In the genomic region with DNA sequence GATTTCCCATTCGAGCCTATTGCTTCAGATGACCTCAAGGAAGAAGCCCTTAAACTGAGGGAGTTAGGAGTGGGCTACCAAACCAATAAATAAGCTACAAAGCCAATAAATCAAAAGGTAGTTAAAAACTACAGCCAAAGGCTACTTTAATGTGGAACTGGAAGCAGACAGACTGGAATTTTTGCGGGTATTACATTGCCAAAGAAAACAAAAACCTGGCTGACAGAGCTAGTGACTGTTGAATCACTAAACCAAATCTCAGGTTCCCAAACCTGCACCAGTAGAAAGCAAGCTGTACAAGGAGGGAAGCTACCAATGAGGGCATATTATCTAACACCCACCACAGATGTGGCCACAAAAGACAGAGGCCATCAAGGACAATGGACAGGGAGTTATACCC, we compare ENCODE assay signal across 30 cellular contexts.
DNase-seq lines count a peak whose midpoint lies in the region; ATAC-seq, FAIRE-seq and TF ChIP-seq lines count a peak whose summit lies in the region.
"Had no signal": no experiment of that assay in that cellular context is flagged by ENCODE, and none has a peak within 500 bp of the region (broad histone marks: within the 10 kb centered on the region; RNA-seq: fewer than 3 reads in every experiment).

No MANE protein-coding gene starts in this region.

- H3K27me3 Mint-ChIP-seq in nephron (ENCODE audit: low read depth) (no peaks in the 10 kb centered on the region), endodermal cell (ENCODE audit: insufficient read depth) (peaks cover 8% of the 10 kb centered on the region)
- H3K27me3 Mint-ChIP-seq in activated naive CD8-positive, alpha-beta T cell treated with anti-CD3 and anti-CD28 coated beads, Interleukin-2, amount 50 U/mL, for 24 hours: no peaks in the 10 kb centered on the region
- H3K27me3 Mint-ChIP-seq: activated CD4-positive, alpha-beta T cell treated with anti-CD3 and anti-CD28 coated beads, Interleukin-2, amount 10 ng/mL, durations not matched to agents 24 days and 14 days; effector memory CD8-positive, alpha-beta T cell had no signal

- peaks cover 13% of the 10 kb centered on the region for H3K4me1 Mint-ChIP-seq in nephron
- H3K4me1 Mint-ChIP-seq in activated naive CD8-positive, alpha-beta T cell treated with anti-CD3 and anti-CD28 coated beads, Interleukin-2, amount 50 U/mL, for 24 hours: no peaks in the 10 kb centered on the region
- peaks cover 3% of the 10 kb centered on the region for H3K4me1 Mint-ChIP-seq in endodermal cell
- H3K4me1 Mint-ChIP-seq: activated CD4-positive, alpha-beta T cell treated with anti-CD3 and anti-CD28 coated beads, Interleukin-2, amount 10 ng/mL, durations not matched to agents 24 days and 14 days; activated naive CD4-positive, alpha-beta T cell treated with anti-CD3 and anti-CD28 coated beads, Interleukin-2, amount 50 U/mL, for 24 hours; WTC11 had no signal

- H3K27ac Mint-ChIP-seq in nephron (peak overlapping the region; percentile 50 to 77 (median 68)), endodermal cell (no peak overlapping the region)
- no peak overlapping the region for H3K27ac Mint-ChIP-seq in activated naive CD8-positive, alpha-beta T cell treated with anti-CD3 and anti-CD28 coated beads, Interleukin-2, amount 50 U/mL, for 24 hours
- H3K27ac Mint-ChIP-seq: activated CD4-positive, alpha-beta T cell treated with anti-CD3 and anti-CD28 coated beads, Interleukin-2, amount 10 ng/mL, durations not matched to agents 24 days and 14 days; activated naive CD4-positive, alpha-beta T cell treated with anti-CD3 and anti-CD28 coated beads, Interleukin-2, amount 50 U/mL, for 24 hours; activated T-helper 2 cell treated with anti-CD3 and anti-CD28 coated beads, Interferon-gamma antibody, Interleukin-2, Interleukin-4, amounts not matched to agents 10 μg/mL and 5 μg/mL and 100 μg/mL, durations not matched to agents 14 hours and 24 hours and 36 hours; effector memory CD8-positive, alpha-beta T cell; WTC11 had no signal

- FAIRE-seq in bronchial epithelial cell (lab: Jason Lieb, UNC): no peak
- FAIRE-seq: small intestine had no signal

- no peak overlapping the region for H3K4me3 Mint-ChIP-seq in nephron
- H3K4me3 Mint-ChIP-seq in activated naive CD8-positive, alpha-beta T cell treated with anti-CD3 and anti-CD28 coated beads, Interleukin-2, amount 50 U/mL, for 24 hours: no peak overlapping the region
- H3K4me3 Mint-ChIP-seq in endodermal cell: no peak overlapping the region
- H3K4me3 Mint-ChIP-seq: activated CD4-positive, alpha-beta T cell treated with anti-CD3 and anti-CD28 coated beads, Interleukin-2, amount 10 ng/mL, durations not matched to agents 24 days and 14 days; activated naive CD4-positive, alpha-beta T cell treated with anti-CD3 and anti-CD28 coated beads, Interleukin-2, amount 50 U/mL, for 24 hours; effector memory CD8-positive, alpha-beta T cell; WTC11 had no signal

- H3K36me3 ChIP-seq in bronchial epithelial cell (ENCODE audit: control insufficient read depth, insufficient read depth, low read length): no peaks in the 10 kb centered on the region
- H3K36me3 ChIP-seq in endodermal cell (ENCODE audit: control insufficient read depth, insufficient read depth, low read length): no peaks in the 10 kb centered on the region
- H3K36me3 ChIP-seq: esophagus squamous epithelium, heart right ventricle had no signal

- H3K27ac ChIP-seq in endodermal cell (ENCODE audit: low read depth, low read length): no peak overlapping the region
- H3K27ac ChIP-seq: esophagus squamous epithelium, heart right ventricle had no signal

- peaks cover 4% of the 10 kb centered on the region for H3K4me1 ChIP-seq in endodermal cell (ENCODE audit: control insufficient read depth, insufficient read depth, low read length)
- H3K4me1 ChIP-seq: esophagus squamous epithelium, heart right ventricle had no signal

- DNase-seq in NCI-H1092 treated with DMSO at 0.1 percent for 48 hours (lab: John Stamatoyannopoulos, UW) (peak; percentile 10), NCI-H1092 (lab: John Stamatoyannopoulos, UW) (no peak), NCI-H2196 (lab: John Stamatoyannopoulos, UW; ENCODE audit: unreplicated experiment) (peak; percentile 53), bronchial epithelial cell (ENCODE audit: low read depth) (peak; percentile 2), GM03348 (ENCODE audit: low spot score) (no peak), endodermal cell (no peak)
- no peak for DNase-seq in activated naive CD8-positive, alpha-beta T cell treated with anti-CD3 and anti-CD28 coated beads, Interleukin-2, amount 50 U/mL, for 24 hours
- DNase-seq: 8988T; activated CD4-positive, alpha-beta T cell treated with anti-CD3 and anti-CD28 coated beads, Interleukin-2, amount 10 ng/mL, durations not matched to agents 24 days and 14 days; activated CD8-positive, alpha-beta memory T cell treated with anti-CD3 and anti-CD28 coated beads for 24 hours; activated T-cell treated with anti-CD3 and anti-CD28 coated beads for 4 hours; amygdala; cortex of kidney; DMS79 treated with DMSO at 0.1 percent for 48 hours; effector memory CD8-positive, alpha-beta T cell; esophagus squamous epithelium; foreskin melanocyte; GF-D8; heart right ventricle; NCI-H2081; NCI-H345; small intestine; stimulated activated naive CD4-positive, alpha-beta T cell treated with Interleukin-2 at 50 U/mL for 16 hours; SW 1271; T1000 had no signal

- H3K9me3 ChIP-seq in endodermal cell (ENCODE audit: control insufficient read depth, low read length): no peaks in the 10 kb centered on the region
- H3K9me3 ChIP-seq: esophagus squamous epithelium, heart right ventricle had no signal

- no peak overlapping the region for H3K9ac ChIP-seq in endodermal cell (ENCODE audit: extremely low read depth, low read length, poor library complexity, severe bottlenecking)

- H3K36me3 Mint-ChIP-seq in nephron (ENCODE audit: low read depth): no peaks in the 10 kb centered on the region
- no peaks in the 10 kb centered on the region for H3K36me3 Mint-ChIP-seq in activated naive CD8-positive, alpha-beta T cell treated with anti-CD3 and anti-CD28 coated beads, Interleukin-2, amount 50 U/mL, for 24 hours (ENCODE audit: low read depth)
- no peaks in the 10 kb centered on the region for H3K36me3 Mint-ChIP-seq in endodermal cell (ENCODE audit: low read depth)
- H3K36me3 Mint-ChIP-seq: activated naive CD4-positive, alpha-beta T cell treated with anti-CD3 and anti-CD28 coated beads, Interleukin-2, amount 50 U/mL, for 24 hours; WTC11 had no signal

- ATAC-seq in activated naive CD8-positive, alpha-beta T cell treated with anti-CD3 and anti-CD28 coated beads, Interleukin-2, amount 50 U/mL, for 24 hours: no peak
- ATAC-seq: effector memory CD8-positive, alpha-beta T cell; HCT116; heart right ventricle had no signal

- H3K27me3 ChIP-seq in bronchial epithelial cell (ENCODE audit: control insufficient read depth, insufficient read depth, low read length) (no peaks in the 10 kb centered on the region), endodermal cell (ENCODE audit: control insufficient read depth, insufficient read depth, low read length, poor library complexity, severe bottlenecking) (no peaks in the 10 kb centered on the region)
- H3K27me3 ChIP-seq: esophagus squamous epithelium had no signal

- H3K4me3 ChIP-seq in bronchial epithelial cell (ENCODE audit: low read depth, low read length): no peak overlapping the region
- no peak overlapping the region for H3K4me3 ChIP-seq in endodermal cell (ENCODE audit: low read length)
- H3K4me3 ChIP-seq: esophagus squamous epithelium, heart right ventricle had no signal

- H3K9me3 Mint-ChIP-seq in nephron: no peaks in the 10 kb centered on the region
- H3K9me3 Mint-ChIP-seq in activated naive CD8-positive, alpha-beta T cell treated with anti-CD3 and anti-CD28 coated beads, Interleukin-2, amount 50 U/mL, for 24 hours: no peaks in the 10 kb centered on the region
- H3K9me3 Mint-ChIP-seq in endodermal cell: no peaks in the 10 kb centered on the region
- H3K9me3 Mint-ChIP-seq: activated CD4-positive, alpha-beta T cell treated with anti-CD3 and anti-CD28 coated beads, Interleukin-2, amount 10 ng/mL, durations not matched to agents 24 days and 14 days; activated naive CD4-positive, alpha-beta T cell treated with anti-CD3 and anti-CD28 coated beads, Interleukin-2, amount 50 U/mL, for 24 hours; activated T-helper 2 cell treated with anti-CD3 and anti-CD28 coated beads, Interferon-gamma antibody, Interleukin-2, Interleukin-4, amounts not matched to agents 10 μg/mL and 5 μg/mL and 100 μg/mL, durations not matched to agents 14 hours and 24 hours and 36 hours had no signal

- no peak for TF ChIP-seq CTCF in bronchial epithelial cell (IDR thresholded peaks at IDR 0.05; ENCODE audit: insufficient read depth, low read length, severe bottlenecking)
- no peak for TF ChIP-seq CTCF in nephron (IDR thresholded peaks at IDR 0.05; ENCODE audit: unreplicated experiment in 3 of 3)
- no peak for TF ChIP-seq CTCF in endodermal cell (conservative IDR thresholded peaks at IDR 0.05)

- WGBS in endodermal cell (ENCODE audit: insufficient coverage in 1 of 2, insufficient read length in 1 of 2), 2 experiments: 94% methylated on average over 2 of the region's 2 CpGs; no CpG with 5 or more reads in 1 of the 2 experiments

Comparison
In these comparisons a context has a peak if more than half of its experiments do, and no peak if none do; other contexts are left out.
1. DNase-seq: peak in NCI-H1092 treated with DMSO at 0.1 percent for 48 hours (single experiment), NCI-H2196 (single experiment) and bronchial epithelial cell (single experiment); none in NCI-H1092 (single experiment), activated naive CD8-positive, alpha-beta T cell treated with anti-CD3 and anti-CD28 coated beads, Interleukin-2, amount 50 U/mL, for 24 hours (single experiment), GM03348 (single experiment) and endodermal cell (single experiment).
2. H3K27ac Mint-ChIP-seq: peak in nephron (3 of 3); none in activated naive CD8-positive, alpha-beta T cell treated with anti-CD3 and anti-CD28 coated beads, Interleukin-2, amount 50 U/mL, for 24 hours (single experiment) and endodermal cell (single experiment).